8 cellular contexts compared by ENCODE assay signal in genomic region chr14:81519200-81519998, GRCh38. TPM values are rescaled to one million over a fixed set of nuclear protein-coding genes. Genes with fewer than 3 reads are reported as not detected.
DNase-seq lines count a peak whose midpoint lies in the region; ATAC-seq and TF ChIP-seq lines count a peak whose summit lies in the region.

No MANE protein-coding gene starts in this region.

- peak overlapping the region; percentile 6 for H3K4me3 Mint-ChIP-seq in CD4-positive, alpha-beta T cell
- H3K4me3 Mint-ChIP-seq in natural killer cell treated with Interleukin-12 subunit alpha and Interleukin-12 subunit beta and Interleukin-15 and Interleukin-18, amount 100 ng/mL, for 72 hours = peak overlapping the region; percentile 60

- no peaks in the 10 kb centered on the region for H3K9me2 ChIP-seq in GM23248 (ENCODE audit: insufficient read depth)

- H3K79me2 ChIP-seq in GM23248 (ENCODE audit: insufficient read depth) = peaks cover 48% of the 10 kb centered on the region

- peaks cover 18% of the 10 kb centered on the region for H3K4me1 ChIP-seq in GM23248 (ENCODE audit: insufficient read depth)

- POLR2A ChIA-PET in CD4-positive, alpha-beta T cell (lab: Charles Lee) = interaction anchor here (1.1 kb wide), 1 partner anchor 14 kb away, joined by 8 read pairs; the partner anchor contains the start of gene SEL1L

- 77 to 90% methylated on average over 3 of the region's 3 CpGs for WGBS in GM23248 (ENCODE audit: low coverage in 1 of 2, low lambda C conversion rate in 2 of 2, missing lambda C conversion rate in 2 of 2), 2 experiments

- peaks cover 19% of the 10 kb centered on the region; the same call in 1 of the 2 replicates for H3F3A ChIP-seq in GM23248 (ENCODE audit: insufficient read depth)

- H2AFZ ChIP-seq in GM23248 = no peak overlapping the region

- intact Hi-C loops in CD4-positive, alpha-beta T cell (cut with DNase I, micrococcal nuclease) = no loop called here

- CTCF ChIA-PET in CD4-positive, alpha-beta T cell (lab: Charles Lee) = no interaction called here

- H3K27ac Mint-ChIP-seq in CD4-positive, alpha-beta T cell = peak overlapping the region; percentile 81
- peak overlapping the region; percentile 83 to 91 for H3K27ac Mint-ChIP-seq in natural killer cell treated with Interleukin-12 subunit alpha and Interleukin-12 subunit beta and Interleukin-15 and Interleukin-18, amount 100 ng/mL, for 72 hours

- peak overlapping the region; percentile 37 for H3K27ac ChIP-seq in CD4-positive, alpha-beta T cell (ENCODE audit: low read depth, low read length)
- H3K27ac ChIP-seq in KOPT-K1 (ENCODE audit: low read depth, low read length, poor library complexity, severe bottlenecking) = peak overlapping the region; percentile 30
- H3K27ac ChIP-seq in GM23248 = no peak overlapping the region

- H3K36me3 ChIP-seq in KOPT-K1 (ENCODE audit: insufficient read depth, low read length) (peaks cover 76% of the 10 kb centered on the region), GM23248 (ENCODE audit: low read depth) (peaks cover 8% of the 10 kb centered on the region)

- H3K4me1 Mint-ChIP-seq in CD4-positive, alpha-beta T cell (ENCODE audit: low read depth) = peaks cover 52% of the 10 kb centered on the region
- peaks cover 33 to 39% of the 10 kb centered on the region in 2 donors for H3K4me1 Mint-ChIP-seq in natural killer cell treated with Interleukin-12 subunit alpha and Interleukin-12 subunit beta and Interleukin-15 and Interleukin-18, amount 100 ng/mL, for 72 hours (ENCODE audit: low read depth in 2 of 2)

- H3K27me3 ChIP-seq in CD4-positive, alpha-beta T cell (ENCODE audit: control insufficient read depth, insufficient read depth, low read length) = no peaks in the 10 kb centered on the region
- H3K27me3 ChIP-seq in GM23248 (replicated peaks; ENCODE audit: insufficient read depth) = no peaks in the 10 kb centered on the region

- no peaks in the 10 kb centered on the region for H4K20me1 ChIP-seq in GM23248 (ENCODE audit: insufficient read depth)

- H3K9me3 ChIP-seq in CD4-positive, alpha-beta T cell (ENCODE audit: control insufficient read depth, low read length) = no peaks in the 10 kb centered on the region
- H3K9me3 ChIP-seq in KOPT-K1 (ENCODE audit: insufficient read depth, low read length, poor library complexity, severe bottlenecking) (no peaks in the 10 kb centered on the region), GM23248 (ENCODE audit: low read depth) (no peaks in the 10 kb centered on the region)

- H3K36me3 Mint-ChIP-seq in CD4-positive, alpha-beta T cell (ENCODE audit: low read depth) = peaks cover 85% of the 10 kb centered on the region
- peaks cover 24% of the 10 kb centered on the region for H3K36me3 Mint-ChIP-seq in natural killer cell treated with Interleukin-12 subunit alpha and Interleukin-12 subunit beta and Interleukin-15 and Interleukin-18, amount 100 ng/mL, for 72 hours

- ATAC-seq in CD4-positive, alpha-beta T cell (ENCODE audit: poor library complexity) = peak; percentile 56
- ATAC-seq in GM21423 (IDR thresholded peaks at IDR 0.05; ENCODE audit: unreplicated experiment) = peak; percentile 95
- ATAC-seq in natural killer cell treated with Interleukin-12 subunit alpha and Interleukin-12 subunit beta and Interleukin-15 and Interleukin-18, amount 100 ng/mL, for 72 hours = peak; percentile 73 to 83

- no peak overlapping the region for H3K4me2 ChIP-seq in GM23248 (ENCODE audit: unreplicated experiment)

- no peak overlapping the region for H3K4me3 ChIP-seq in choroid plexus epithelial cell (ENCODE audit: low read depth, low read length)
- no peak overlapping the region for H3K4me3 ChIP-seq in GM23248

- TF ChIP-seq CTCF in CD4-positive, alpha-beta T cell (IDR thresholded peaks at IDR 0.05) = no peak
- no peak for TF ChIP-seq CTCF in choroid plexus epithelial cell (conservative IDR thresholded peaks at IDR 0.05; ENCODE audit: low read depth, low read length)

- in situ Hi-C loops in GM23248 (cut with MboI) = no loop called here

- no peak overlapping the region for H3K9ac ChIP-seq in GM23248

- no peaks in the 10 kb centered on the region for H3K9me3 Mint-ChIP-seq in CD4-positive, alpha-beta T cell
- no peaks in the 10 kb centered on the region for H3K9me3 Mint-ChIP-seq in natural killer cell treated with Interleukin-12 subunit alpha and Interleukin-12 subunit beta and Interleukin-15 and Interleukin-18, amount 100 ng/mL, for 72 hours

- no peak for DNase-seq in CD4-positive, alpha-beta T cell
- DNase-seq in choroid plexus epithelial cell (ENCODE audit: low read depth) = peak; percentile 33
- no peak for DNase-seq in natural killer cell treated with Interleukin-12 subunit alpha and Interleukin-12 subunit beta and Interleukin-15 and Interleukin-18, amount 100 ng/mL, for 72 hours (ENCODE audit: low spot score)
- DNase-seq in DMS53 (lab: John Stamatoyannopoulos, UW) = no peak
- DNase-seq in activated gamma-delta T cell treated with Interleukin-2 at 50 U/mL for 16 hours = no peak
- no peak for DNase-seq in GM23248

- no peaks in the 10 kb centered on the region for H3K27me3 Mint-ChIP-seq in CD4-positive, alpha-beta T cell
- no peaks in the 10 kb centered on the region for H3K27me3 Mint-ChIP-seq in natural killer cell treated with Interleukin-12 subunit alpha and Interleukin-12 subunit beta and Interleukin-15 and Interleukin-18, amount 100 ng/mL, for 72 hours

RNA-seq across cellular contexts. Expression of gene SEL1L, which starts 14.3 kb away (rescaled TPM):
- 10 to 100 TPM; 40.6 to 46.4 TPM for total RNA-seq in CD4-positive, alpha-beta T cell
- total RNA-seq in natural killer cell treated with Interleukin-12 subunit alpha and Interleukin-12 subunit beta and Interleukin-15 and Interleukin-18, amount 100 ng/mL, for 72 hours = 100 to 1,000 TPM in 1 of 2 donors, 10 to 100 TPM in 1; 54.9 to 113 TPM
- total RNA-seq in GM23248 (2014; rRNA removed; shearing (Covaris generic)) = 69.2 TPM in 2 replicates
- polyA plus RNA-seq in GM23248 (2016; fragmentation: Nextera tagmentation; extraction: Ambion mirVana) = 47.8 and 49.4 TPM in 2 replicates
